ENCODE assay signal across 20 cellular contexts in the genomic region with DNA sequence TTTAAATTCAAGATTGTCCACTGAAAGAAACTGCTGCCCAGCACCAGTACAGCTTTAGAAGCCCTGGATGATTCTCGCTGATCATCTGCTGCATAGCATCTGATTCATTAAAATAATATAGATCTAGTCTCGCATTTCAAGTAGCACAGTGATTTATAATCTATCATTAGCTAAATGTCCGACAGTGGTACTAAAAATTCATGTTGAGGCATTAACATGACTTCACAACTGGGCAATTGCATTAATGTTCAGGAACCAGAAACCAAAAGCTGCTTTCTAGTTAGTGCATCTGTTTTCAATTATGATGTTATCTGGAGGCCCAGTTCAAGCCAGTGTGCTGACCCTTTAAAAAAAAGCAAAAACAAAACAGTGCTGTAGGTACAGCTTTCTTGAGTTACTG.
DNase-seq lines count a peak whose midpoint lies in the region; ATAC-seq and TF ChIP-seq lines count a peak whose summit lies in the region.
"Had no signal": no experiment of that assay in that cellular context is flagged by ENCODE, and none has a peak within 500 bp of the region (broad histone marks: within the 10 kb centered on the region; RNA-seq: fewer than 3 reads in every experiment).

No MANE protein-coding gene starts in this region.

- H3K27me3 ChIP-seq in fibroblast of lung (ENCODE audit: control insufficient read depth, insufficient read depth, low read length) (no peaks in the 10 kb centered on the region), skeletal muscle satellite cell (ENCODE audit: control insufficient read depth, insufficient read depth, low read length) (no peaks in the 10 kb centered on the region)
- H3K27me3 ChIP-seq: BLaER1 treated with 17β-estradiol and CSF1 and Interleukin-3, amounts not matched to agents 10 nM and 100 nM; body of pancreas; right lobe of liver; vagina had no signal

- H3K9ac ChIP-seq in fibroblast of lung (ENCODE audit: insufficient read depth, low read length) (no peak overlapping the region), skeletal muscle satellite cell (ENCODE audit: low read depth, low read length) (no peak overlapping the region)
- H3K9ac ChIP-seq: BLaER1 treated with 17β-estradiol and CSF1 and Interleukin-3, amounts not matched to agents 10 nM and 100 nM had no signal

- no peak for TF ChIP-seq CTCF in fibroblast of lung (conservative IDR thresholded peaks at IDR 0.05 in 1 of 2, IDR thresholded peaks at IDR 0.05 in 1 of 2; ENCODE audit: low read depth in 1 of 2, low read length in 2 of 2)

- H3K27ac ChIP-seq in fibroblast of lung (ENCODE audit: insufficient read depth, low read length), result no peak overlapping the region
- H3K27ac ChIP-seq: BLaER1 treated with 17β-estradiol and CSF1 and Interleukin-3, amounts not matched to agents 10 nM and 100 nM; body of pancreas; right lobe of liver; vagina; WERI-Rb-1 had no signal

- no peak overlapping the region for H2AFZ ChIP-seq in fibroblast of lung (ENCODE audit: low read length)

- no peaks in the 10 kb centered on the region for H4K20me1 ChIP-seq in fibroblast of lung (ENCODE audit: control insufficient read depth, extremely low read depth, insufficient read depth, low read length)
- H4K20me1 ChIP-seq: BLaER1 treated with 17β-estradiol and CSF1 and Interleukin-3, amounts not matched to agents 10 nM and 100 nM had no signal

- H3K4me2 ChIP-seq in fibroblast of lung (ENCODE audit: extremely low read depth, insufficient read depth, low read length), result no peak overlapping the region
- H3K4me2 ChIP-seq in skeletal muscle satellite cell (ENCODE audit: low read length), result peak overlapping the region; percentile 8
- H3K4me2 ChIP-seq: BLaER1 treated with 17β-estradiol and CSF1 and Interleukin-3, amounts not matched to agents 10 nM and 100 nM had no signal

- no peak overlapping the region for H3K4me3 Mint-ChIP-seq in activated T-cell treated with anti-CD3 and anti-CD28 coated beads, Interleukin-2, amount 50 U/mL, for 24 hours
- H3K4me3 Mint-ChIP-seq: activated naive CD4-positive, alpha-beta T cell treated with anti-CD3 and anti-CD28 coated beads, Interleukin-2, amount 10 ng/mL, durations not matched to agents 7 days and 5 days; activated T-cell treated with anti-CD3 and anti-CD28 coated beads, Interleukin-2, amount 50 U/mL, for 4 hours had no signal

- H3K79me2 ChIP-seq in fibroblast of lung (ENCODE audit: control insufficient read depth, insufficient read depth, low read length), result no peaks in the 10 kb centered on the region

- H3K27ac Mint-ChIP-seq in activated T-cell treated with anti-CD3 and anti-CD28 coated beads, Interleukin-2, amount 50 U/mL, for 24 hours, result no peak overlapping the region
- H3K27ac Mint-ChIP-seq: activated naive CD4-positive, alpha-beta T cell treated with anti-CD3 and anti-CD28 coated beads, Interleukin-2, amount 10 ng/mL, durations not matched to agents 7 days and 5 days had no signal

- no peaks in the 10 kb centered on the region for H3K36me3 Mint-ChIP-seq in activated T-cell treated with anti-CD3 and anti-CD28 coated beads, Interleukin-2, amount 50 U/mL, for 24 hours (ENCODE audit: low read depth)
- H3K36me3 Mint-ChIP-seq: activated naive CD4-positive, alpha-beta T cell treated with anti-CD3 and anti-CD28 coated beads, Interleukin-2, amount 10 ng/mL, durations not matched to agents 7 days and 5 days had no signal

- H3K4me3 ChIP-seq in fibroblast of lung (replicated peaks in 1 of 4; ENCODE audit: control extremely low read depth in 1 of 4, insufficient read depth in 1 of 4, low read depth in 3 of 4, low read length in 4 of 4) (no peak overlapping the region), skeletal muscle satellite cell (ENCODE audit: low read length) (no peak overlapping the region)
- H3K4me3 ChIP-seq: BLaER1 treated with 17β-estradiol and CSF1 and Interleukin-3, amounts not matched to agents 10 nM and 100 nM; body of pancreas; GM12878; right lobe of liver; vagina had no signal

- no peaks in the 10 kb centered on the region for H3K27me3 Mint-ChIP-seq in activated T-cell treated with anti-CD3 and anti-CD28 coated beads, Interleukin-2, amount 50 U/mL, for 24 hours
- H3K27me3 Mint-ChIP-seq: activated naive CD4-positive, alpha-beta T cell treated with anti-CD3 and anti-CD28 coated beads, Interleukin-2, amount 10 ng/mL, durations not matched to agents 7 days and 5 days had no signal

- no peaks in the 10 kb centered on the region for H3K9me3 ChIP-seq in fibroblast of lung (ENCODE audit: control insufficient read depth, insufficient read depth, low read depth, low read length)
- H3K9me3 ChIP-seq in skeletal muscle satellite cell (replicated peaks; ENCODE audit: low read length), result no peaks in the 10 kb centered on the region
- H3K9me3 ChIP-seq: BLaER1 treated with 17β-estradiol and CSF1 and Interleukin-3, amounts not matched to agents 10 nM and 100 nM; body of pancreas; right lobe of liver; vagina had no signal

- H3K36me3 ChIP-seq in fibroblast of lung (ENCODE audit: control insufficient read depth, insufficient read depth, low read length) (no peaks in the 10 kb centered on the region), skeletal muscle satellite cell (ENCODE audit: insufficient read depth, low read length) (no peaks in the 10 kb centered on the region)
- H3K36me3 ChIP-seq: BLaER1 treated with 17β-estradiol and CSF1 and Interleukin-3, amounts not matched to agents 10 nM and 100 nM; right lobe of liver; vagina; WERI-Rb-1 had no signal

- ATAC-seq in HG02798 (IDR thresholded peaks at IDR 0.05; ENCODE audit: poor library complexity, unreplicated experiment), result no peak
- ATAC-seq: activated T-cell treated with anti-CD3 and anti-CD28 coated beads, Interleukin-2, amount 50 U/mL, for 4 hours; body of pancreas; GM12878; right lobe of liver had no signal

- no peaks in the 10 kb centered on the region for H3K4me1 Mint-ChIP-seq in activated T-cell treated with anti-CD3 and anti-CD28 coated beads, Interleukin-2, amount 50 U/mL, for 24 hours (ENCODE audit: low read depth)
- H3K4me1 Mint-ChIP-seq: activated naive CD4-positive, alpha-beta T cell treated with anti-CD3 and anti-CD28 coated beads, Interleukin-2, amount 10 ng/mL, durations not matched to agents 7 days and 5 days had no signal

- DNase-seq in GM04503 (ENCODE audit: low read depth), result peak; percentile 14
- peak; percentile 50 to 61 for DNase-seq in SHP77 (lab: John Stamatoyannopoulos, UW)
- peak; percentile 2 to 86 for DNase-seq in fibroblast of lung (ENCODE audit: low read depth in 2 of 2)
- DNase-seq in activated T-cell treated with anti-CD3 and anti-CD28 coated beads, Interleukin-2, amount 50 U/mL, for 24 hours, result no peak
- DNase-seq in occipital lobe (lab: John Stamatoyannopoulos, UW), result no peak
- DNase-seq: activated CD4-positive, alpha-beta T cell treated with anti-CD3 and anti-CD28 coated beads, Interleukin-2, amount 50 U/mL, for 48 hours; activated naive CD4-positive, alpha-beta T cell treated with anti-CD3 and anti-CD28 coated beads, Interleukin-2, amount 10 ng/mL, durations not matched to agents 7 days and 5 days; activated T-cell treated with anti-CD3 and anti-CD28 coated beads, Interleukin-2, amount 50 U/mL, for 4 hours; body of pancreas; cortex of kidney; NCI-H1694 treated with DMSO at 0.1 percent for 48 hours; NCI-H345; right lobe of liver; T-helper 1 cell; WERI-Rb-1 had no signal

- H3K9me3 Mint-ChIP-seq in activated T-cell treated with anti-CD3 and anti-CD28 coated beads, Interleukin-2, amount 50 U/mL, for 24 hours, result peaks cover 6% of the 10 kb centered on the region

- H3K4me1 ChIP-seq in fibroblast of lung (ENCODE audit: control insufficient read depth, extremely low read depth, insufficient read depth, low read length) (no peaks in the 10 kb centered on the region), skeletal muscle satellite cell (ENCODE audit: control insufficient read depth, insufficient read depth, low read length) (peaks cover 9% of the 10 kb centered on the region)
- H3K4me1 ChIP-seq: BLaER1 treated with 17β-estradiol and CSF1 and Interleukin-3, amounts not matched to agents 10 nM and 100 nM; body of pancreas; right lobe of liver; vagina had no signal

Comparison
In these comparisons a context has a peak if more than half of its experiments do, and no peak if none do; other contexts are left out.
1. DNase-seq: peak in GM04503 (single experiment), SHP77 (2 of 2) and fibroblast of lung (2 of 2); none in activated T-cell treated with anti-CD3 and anti-CD28 coated beads, Interleukin-2, amount 50 U/mL, for 24 hours (single experiment) and occipital lobe (single experiment).